1 cellular context compared by ENCODE assay signal in the genomic region with DNA sequence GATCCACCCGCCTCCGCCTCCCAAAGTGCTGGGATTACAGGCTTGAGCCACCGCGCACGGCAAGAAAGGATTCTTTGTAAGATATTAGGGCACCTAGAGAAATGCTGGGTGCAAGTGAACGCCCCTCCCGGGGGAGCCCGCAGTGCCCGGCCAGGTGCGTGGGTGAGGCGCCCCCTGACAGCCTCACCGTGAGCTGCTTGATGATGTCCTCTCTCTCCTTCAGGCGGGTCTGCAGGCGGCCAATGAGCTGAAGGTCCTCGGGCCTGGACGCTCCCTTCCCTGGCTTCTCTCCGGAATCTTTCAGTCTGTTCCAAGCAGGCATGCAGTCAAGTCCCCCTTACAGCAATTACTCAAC.
TF ChIP-seq lines count a peak whose summit lies in the region.

No MANE protein-coding gene starts in this region.

TF ChIP-seq in HepG2, 621 proteins besides CTCF, POLR2A, EP300 and RAD21:
- 0 out of 2 replicates have a peak, but pooled peaks have one; percentile 24 for TF ChIP-seq RBFOX2 (IDR thresholded peaks at IDR 0.05; ENCODE audit: low read depth, low read length)
- no peak for TF ChIP-seq SIX4 (CRISPR knock-in tag; IDR thresholded peaks at IDR 0.05)
- TF ChIP-seq ZNF331 (CRISPR knock-in tag; IDR thresholded peaks at IDR 0.05): no peak
